ENCODE assay signal across 2 cellular contexts in genomic region chr11:34916810-34917780, GRCh38.
TF ChIP-seq lines count a peak whose summit lies in the region.

No MANE protein-coding gene starts in this region.

TF ChIP-seq in IMR-90, 13 proteins besides CTCF, POLR2A, EP300 and RAD21:
- TF ChIP-seq NFE2L2 (IDR thresholded peaks at IDR 0.05; ENCODE audit: low read depth, low read length) (no peak), USF2 (IDR thresholded peaks at IDR 0.05; ENCODE audit: low read depth, low read length) (no peak), CEBPB (IDR thresholded peaks at IDR 0.05; ENCODE audit: low read depth, low read length) (no peak), FOS (IDR thresholded peaks at IDR 0.05; ENCODE audit: low read depth, low read length) (no peak), MAZ (IDR thresholded peaks at IDR 0.05; ENCODE audit: borderline replicate concordance, low read depth, low read length) (no peak), BHLHE40 (IDR thresholded peaks at IDR 0.05; ENCODE audit: low read depth, low read length) (no peak), MAFK (IDR thresholded peaks at IDR 0.05; ENCODE audit: low read depth, low read length) (no peak), RFX5 (IDR thresholded peaks at IDR 0.05; ENCODE audit: low read depth, low read length) (no peak), RCOR1 (IDR thresholded peaks at IDR 0.05; ENCODE audit: insufficient replicate concordance, low read length) (no peak), MXI1 (IDR thresholded peaks at IDR 0.05; ENCODE audit: borderline replicate concordance, low read depth, low read length) (no peak), SMC3 (IDR thresholded peaks at IDR 0.05; ENCODE audit: low read depth, low read length) (no peak), ELK1 (IDR thresholded peaks at IDR 0.05; ENCODE audit: borderline replicate concordance, low read depth, low read length) (no peak), CHD1 (IDR thresholded peaks at IDR 0.05; ENCODE audit: low read depth, low read length) (no peak)

TF ChIP-seq in GM12878, 131 proteins besides CTCF, POLR2A, EP300 and RAD21:
- TF ChIP-seq CBFB (IDR thresholded peaks at IDR 0.05; ENCODE audit: low read depth) = no peak
- 0 out of 2 replicates have a peak, but pooled peaks have one; percentile 41 for TF ChIP-seq LARP7 (IDR thresholded peaks at IDR 0.05)
- peak; percentile 3; the same call in 1 of the 2 replicates for TF ChIP-seq MXI1 (IDR thresholded peaks at IDR 0.05; ENCODE audit: low read depth, low read length)
- no peak for TF ChIP-seq ESRRA (IDR thresholded peaks at IDR 0.05; ENCODE audit: low read length)
- no peak for TF ChIP-seq SP1 (IDR thresholded peaks at IDR 0.05; ENCODE audit: low read depth, low read length)
- TF ChIP-seq PAX8 (IDR thresholded peaks at IDR 0.05) = 0 out of 2 replicates have a peak, but pooled peaks have one; percentile 14
- TF ChIP-seq HSF1 (IDR thresholded peaks at IDR 0.05; ENCODE audit: low read depth, low read length) = no peak
- TF ChIP-seq, protein P1, sequence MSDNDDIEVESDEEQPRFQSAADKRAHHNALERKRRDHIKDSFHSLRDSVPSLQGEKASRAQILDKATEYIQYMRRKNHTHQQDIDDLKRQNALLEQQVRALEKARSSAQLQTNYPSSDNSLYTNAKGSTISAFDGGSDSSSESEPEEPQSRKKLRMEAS (IDR thresholded peaks at IDR 0.05; ENCODE audit: low read depth, low read length) = no peak
- TF ChIP-seq SPI1 (IDR thresholded peaks at IDR 0.05; ENCODE audit: borderline replicate concordance, insufficient read depth, low read depth, low read length) = no peak
- TF ChIP-seq RAD51 (IDR thresholded peaks at IDR 0.05) = no peak
- no peak for TF ChIP-seq ELK1 (IDR thresholded peaks at IDR 0.05; ENCODE audit: low read depth, low read length)
- no peak for TF ChIP-seq ZNF592 (IDR thresholded peaks at IDR 0.05)
- no peak for TF ChIP-seq CEBPB (IDR thresholded peaks at IDR 0.05; ENCODE audit: borderline replicate concordance in 1 of 2, low read depth in 2 of 2, low read length in 2 of 2)
- TF ChIP-seq IKZF1 (conservative IDR thresholded peaks at IDR 0.05) = no peak
- TF ChIP-seq NBN (IDR thresholded peaks at IDR 0.05) = no peak
- TF ChIP-seq, protein P2, sequence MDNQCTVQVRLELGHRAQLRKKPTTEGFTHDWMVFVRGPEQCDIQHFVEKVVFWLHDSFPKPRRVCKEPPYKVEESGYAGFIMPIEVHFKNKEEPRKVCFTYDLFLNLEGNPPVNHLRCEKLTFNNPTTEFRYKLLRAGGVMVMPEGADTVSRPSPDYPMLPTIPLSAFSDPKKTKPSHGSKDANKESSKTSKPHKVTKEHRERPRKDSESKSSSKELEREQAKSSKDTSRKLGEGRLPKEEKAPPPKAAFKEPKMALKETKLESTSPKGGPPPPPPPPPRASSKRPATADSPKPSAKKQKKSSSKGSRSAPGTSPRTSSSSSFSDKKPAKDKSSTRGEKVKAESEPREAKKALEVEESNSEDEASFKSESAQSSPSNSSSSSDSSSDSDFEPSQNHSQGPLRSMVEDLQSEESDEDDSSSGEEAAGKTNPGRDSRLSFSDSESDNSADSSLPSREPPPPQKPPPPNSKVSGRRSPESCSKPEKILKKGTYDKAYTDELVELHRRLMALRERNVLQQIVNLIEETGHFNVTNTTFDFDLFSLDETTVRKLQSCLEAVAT (IDR thresholded peaks at IDR 0.05) = peak; percentile 7; the same call in 1 of the 2 replicates
- TF ChIP-seq NRF1 (conservative IDR thresholded peaks at IDR 0.05; ENCODE audit: low read depth, low read length) = no peak
- peak; percentile 68; the same call in 1 of the 2 replicates for TF ChIP-seq NKRF (conservative IDR thresholded peaks at IDR 0.05)
- no peak for TF ChIP-seq FOS (IDR thresholded peaks at IDR 0.05; ENCODE audit: borderline replicate concordance, extremely low read depth, insufficient read length)
- 0 out of 2 replicates have a peak, but pooled peaks have one; percentile 79 for TF ChIP-seq RB1 (IDR thresholded peaks at IDR 0.05; ENCODE audit: borderline replicate concordance)
- no peak for TF ChIP-seq ZNF24 (IDR thresholded peaks at IDR 0.05)
